24 cellular contexts compared by ENCODE assay signal in genomic region chr3:138265745-138266144, GRCh38.
A peak's percentile ranks its signal among the peaks of the same experiment; 100 is the strongest.
DNase-seq lines count a peak whose midpoint lies in the region; ATAC-seq, FAIRE-seq and TF ChIP-seq lines count a peak whose summit lies in the region.
"Had no signal": no experiment of that assay in that cellular context is flagged by ENCODE, and none has a peak within 500 bp of the region (broad histone marks: within the 10 kb centered on the region; RNA-seq: fewer than 3 reads in every experiment).

No MANE protein-coding gene starts in this region.

- DNase-seq in GM19239 (ENCODE audit: insufficient read length, low spot score), result no peak
- DNase-seq in T-helper 17 cell, result no peak
- no peak for DNase-seq in K562 (ENCODE audit: extremely low read depth in 1 of 4, low spot score in 3 of 4)
- peak; percentile 44 for DNase-seq in iris pigment epithelial cell (ENCODE audit: low read depth)
- DNase-seq in NOMO-1 treated with dmso at 0.1 percent for 144 hours (lab: John Stamatoyannopoulos, UW; ENCODE audit: unreplicated experiment), result no peak
- DNase-seq in osteoblast (ENCODE audit: insufficient read length, low spot score, missing footprints), result no peak
- DNase-seq in NCI-H1417 (lab: John Stamatoyannopoulos, UW), result no peak
- no peak for DNase-seq in BE2C
- DNase-seq: CD4-positive, alpha-beta T cell; CD8-positive, alpha-beta memory T cell; DMS 273 treated with DMSO at 0.1 percent for 48 hours; DMS79; EL; GDM1; H9 had no signal

- H3K27ac ChIP-seq in K562 (ENCODE audit: extremely low read depth, low read depth, low read length), result no peak overlapping the region
- no peak overlapping the region for H3K27ac ChIP-seq in osteoblast (ENCODE audit: low read depth, low read length)
- H3K27ac ChIP-seq: 22Rv1; BLaER1 treated with 17β-estradiol and CSF1 and Interleukin-3, amounts not matched to agents 10 nM and 100 nM had no signal

- no peak overlapping the region for H3K9ac ChIP-seq in K562 (ENCODE audit: insufficient read depth in 1 of 2, low read depth in 2 of 2, low read length in 2 of 2)
- H3K9ac ChIP-seq: BLaER1 treated with 17β-estradiol and CSF1 and Interleukin-3, amounts not matched to agents 10 nM and 100 nM had no signal

- H3K9me1 ChIP-seq in K562 (ENCODE audit: control insufficient read depth, insufficient read depth, low read length), result no peaks in the 10 kb centered on the region

- H3K9me3 ChIP-seq in T-helper 17 cell (ENCODE audit: control insufficient read depth, low read length, poor library complexity, severe bottlenecking) (no peaks in the 10 kb centered on the region), K562 (replicated peaks; ENCODE audit: control insufficient read depth, insufficient read depth, low read depth, low read length) (no peaks in the 10 kb centered on the region), osteoblast (ENCODE audit: low read depth, low read length) (no peaks in the 10 kb centered on the region), BE2C (no peaks in the 10 kb centered on the region)
- H3K9me3 ChIP-seq: BLaER1 treated with 17β-estradiol and CSF1 and Interleukin-3, amounts not matched to agents 10 nM and 100 nM had no signal

- ATAC-seq in T-helper 17 cell (no peak), K562 (no peak)
- ATAC-seq: GM12878, GM23338, HCT116 had no signal

- POLR2A ChIA-PET in K562 (lab: Yijun Ruan, JAX), result no interaction called here

- peak overlapping the region; percentile 80 for H3K27ac Mint-ChIP-seq in T-helper 17 cell
- H3K27ac Mint-ChIP-seq: B cell; CD4-positive, alpha-beta T cell; GM23338; H9 had no signal

- no peak overlapping the region for H3K4me3 Mint-ChIP-seq in T-helper 17 cell
- H3K4me3 Mint-ChIP-seq: B cell; CD14-positive monocyte; CD4-positive, alpha-beta T cell; CD8-positive, alpha-beta memory T cell; GM23338; H9 had no signal

- intact Hi-C loops in K562 (cut with micrococcal nuclease), result no loop called here

- H3K79me2 ChIP-seq in K562 (ENCODE audit: control insufficient read depth, insufficient read depth, low read length), result no peaks in the 10 kb centered on the region
- H3K79me2 ChIP-seq in osteoblast (ENCODE audit: insufficient read depth, low read length), result no peaks in the 10 kb centered on the region

- no peaks in the 10 kb centered on the region for H3K27me3 Mint-ChIP-seq in T-helper 17 cell
- H3K27me3 Mint-ChIP-seq: B cell; CD4-positive, alpha-beta T cell had no signal

- no TSS peak for BruUV-seq in K562 (replicated peaks; lab: Mats Ljungman, UMichigan)

- H3K27me3 ChIP-seq in K562 (ENCODE audit: control insufficient read depth in 2 of 2, insufficient read depth in 2 of 2, low read length in 2 of 2), result no peaks in the 10 kb centered on the region
- H3K27me3 ChIP-seq in osteoblast (ENCODE audit: insufficient read depth, low read length), result no peaks in the 10 kb centered on the region
- H3K27me3 ChIP-seq in BE2C, result no peaks in the 10 kb centered on the region
- H3K27me3 ChIP-seq: BLaER1 treated with 17β-estradiol and CSF1 and Interleukin-3, amounts not matched to agents 10 nM and 100 nM had no signal

- TF ChIP-seq EP300 in K562 (IDR thresholded peaks at IDR 0.05; ENCODE audit: low read length), result no peak

- H2AFZ ChIP-seq in K562 (ENCODE audit: low read depth, low read length) (no peak overlapping the region), osteoblast (ENCODE audit: low read length) (no peak overlapping the region)
- H2AFZ ChIP-seq: GM23338 had no signal

- H3K4me3 ChIP-seq in K562 (no peak overlapping the region), osteoblast (ENCODE audit: insufficient read depth, low read length) (no peak overlapping the region), BE2C (ENCODE audit: low read depth, low read length) (no peak overlapping the region)
- H3K4me3 ChIP-seq: BLaER1 treated with 17β-estradiol and CSF1 and Interleukin-3, amounts not matched to agents 10 nM and 100 nM; GM12878; GM23338 had no signal

- TF ChIP-seq CTCF in K562 (IDR thresholded peaks at IDR 0.05 in 2 of 3, conservative IDR thresholded peaks at IDR 0.05 in 1 of 3; ENCODE audit: insufficient read depth in 2 of 3, low read depth in 1 of 3, low read length in 3 of 3) (no peak), osteoblast (IDR thresholded peaks at IDR 0.05; ENCODE audit: extremely low read depth, low read depth, low read length) (no peak), BE2C (IDR thresholded peaks at IDR 0.05; ENCODE audit: low read depth, low read length) (no peak)

- H3K4me2 ChIP-seq in K562 (ENCODE audit: insufficient read depth, low read length), result no peak overlapping the region
- no peak overlapping the region for H3K4me2 ChIP-seq in osteoblast (ENCODE audit: insufficient read depth, low read length)
- H3K4me2 ChIP-seq: BLaER1 treated with 17β-estradiol and CSF1 and Interleukin-3, amounts not matched to agents 10 nM and 100 nM; GM23338 had no signal

- CTCF ChIA-PET in K562 (lab: Yijun Ruan, JAX; ENCODE audit: low intra/inter-chr PET ratio), result no interaction called here

- peaks cover 11% of the 10 kb centered on the region for H3K4me1 Mint-ChIP-seq in T-helper 17 cell
- H3K4me1 Mint-ChIP-seq: B cell; CD14-positive monocyte; CD8-positive, alpha-beta memory T cell; GM23338; H9 had no signal

- H4K20me1 ChIP-seq in K562 (replicated peaks; ENCODE audit: control insufficient read depth, insufficient read depth, low read length) (no peaks in the 10 kb centered on the region), osteoblast (ENCODE audit: insufficient read depth, low read length) (no peaks in the 10 kb centered on the region)
- H4K20me1 ChIP-seq: BLaER1 treated with 17β-estradiol and CSF1 and Interleukin-3, amounts not matched to agents 10 nM and 100 nM had no signal

- no peak for TF ChIP-seq POLR2A in K562 (conservative IDR thresholded peaks at IDR 0.05)

- H3K4me1 ChIP-seq in K562 (replicated peaks in 1 of 2; ENCODE audit: control insufficient read depth in 2 of 2, insufficient read depth in 2 of 2, low read length in 2 of 2) (no peaks in the 10 kb centered on the region), osteoblast (ENCODE audit: insufficient read depth, low read length) (no peaks in the 10 kb centered on the region), BE2C (no peaks in the 10 kb centered on the region)
- H3K4me1 ChIP-seq: BLaER1 treated with 17β-estradiol and CSF1 and Interleukin-3, amounts not matched to agents 10 nM and 100 nM had no signal

- peaks cover 48% of the 10 kb centered on the region; the same call in 2 of the 3 replicates for H3K36me3 ChIP-seq in K562 (ENCODE audit: control insufficient read depth, insufficient read depth, low read length)
- H3K36me3 ChIP-seq in osteoblast (ENCODE audit: insufficient read depth, low read length), result peaks cover 5% of the 10 kb centered on the region
- H3K36me3 ChIP-seq in BE2C, result peaks cover 10% of the 10 kb centered on the region

- no peak for TF ChIP-seq RAD21 in K562 (CRISPR knock-in tag; conservative IDR thresholded peaks at IDR 0.05 in 1 of 2, IDR thresholded peaks at IDR 0.05 in 1 of 2)

- 91% methylated on average over 1 of the region's 1 CpG for WGBS in K562 (ENCODE audit: insufficient coverage, low coverage, missing lambda C conversion rate)

- FAIRE-seq in GM19239 (lab: Jason Lieb, UNC) (peak; percentile 26), K562 (lab: Jason Lieb, UNC) (no peak)
- FAIRE-seq: A204.1, D721Med, GM12878 had no signal

- in situ Hi-C loops in K562 (cut with MboI), result no loop called here

- peaks cover 18% of the 10 kb centered on the region for H3K36me3 Mint-ChIP-seq in T-helper 17 cell (ENCODE audit: low read depth)

TF ChIP-seq in K562, 482 proteins besides CTCF, POLR2A, EP300 and RAD21:
- no peak for TF ChIP-seq SMARCC2 (IDR thresholded peaks at IDR 0.05; ENCODE audit: low read depth)
- TF ChIP-seq RBM39 (optimal IDR thresholded peaks at IDR 0.05; ENCODE audit: low read depth, low read length), result no peak
- TF ChIP-seq, protein P1, sequence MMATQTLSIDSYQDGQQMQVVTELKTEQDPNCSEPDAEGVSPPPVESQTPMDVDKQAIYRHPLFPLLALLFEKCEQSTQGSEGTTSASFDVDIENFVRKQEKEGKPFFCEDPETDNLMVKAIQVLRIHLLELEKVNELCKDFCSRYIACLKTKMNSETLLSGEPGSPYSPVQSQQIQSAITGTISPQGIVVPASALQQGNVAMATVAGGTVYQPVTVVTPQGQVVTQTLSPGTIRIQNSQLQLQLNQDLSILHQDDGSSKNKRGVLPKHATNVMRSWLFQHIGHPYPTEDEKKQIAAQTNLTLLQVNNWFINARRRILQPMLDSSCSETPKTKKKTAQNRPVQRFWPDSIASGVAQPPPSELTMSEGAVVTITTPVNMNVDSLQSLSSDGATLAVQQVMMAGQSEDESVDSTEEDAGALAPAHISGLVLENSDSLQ (IDR thresholded peaks at IDR 0.05), result 0 out of 2 replicates have a peak, but pooled peaks have one; percentile 27
- TF ChIP-seq NR3C1 (CRISPR knock-in tag; IDR thresholded peaks at IDR 0.05), result no peak
- no peak for TF ChIP-seq ZNF24 (IDR thresholded peaks at IDR 0.05)
- no peak for TF ChIP-seq ZNF217 (CRISPR knock-in tag; IDR thresholded peaks at IDR 0.05)
- TF ChIP-seq SMAD3 (CRISPR knock-in tag; conservative IDR thresholded peaks at IDR 0.05), result no peak
- no peak for TF ChIP-seq ZNF75A (CRISPR knock-in tag; IDR thresholded peaks at IDR 0.05)
- no peak for TF ChIP-seq ZNF79 (CRISPR knock-in tag; IDR thresholded peaks at IDR 0.05; ENCODE audit: low read depth)
- TF ChIP-seq MEIS2 (IDR thresholded peaks at IDR 0.05; ENCODE audit: partially characterized antibody), result peak; percentile 8
